8 cellular contexts compared by ENCODE assay signal in genomic region chr16:58426095-58426494, GRCh38. TPM values are rescaled to one million over a fixed set of nuclear protein-coding genes. Genes with fewer than 3 reads are reported as not detected.
A peak's percentile ranks its signal among the peaks of the same experiment; 100 is the strongest.
DNase-seq lines count a peak whose midpoint lies in the region; ATAC-seq lines count a peak whose summit lies in the region.

No MANE protein-coding gene starts in this region.

- H3K36me3 ChIP-seq in BLaER1 treated with 17β-estradiol and CSF1 and Interleukin-3, amounts not matched to agents 10 nM and 100 nM: no peaks in the 10 kb centered on the region

- peaks cover 44 to 95% (median 89%) of the 10 kb centered on the region in 10 experiments for H3K4me1 ChIP-seq in BLaER1 treated with 17β-estradiol and CSF1 and Interleukin-3, amounts not matched to agents 10 nM and 100 nM

- peak; percentile 11 for DNase-seq in activated T-helper 1 cell treated with anti-CD3 and anti-CD28 coated beads, Interleukin-12 subunit alpha, Interleukin-12 subunit beta, Interleukin-2, Interleukin-4 antibody, amounts not matched to agents 30 ng/mL and 10 ng/mL and 1 ng/mL, durations not matched to agents 14 hours and 24 hours and 36 hours (ENCODE audit: low spot score)
- DNase-seq in stimulated activated naive B cell treated with anti-CD40 and anti-IgM and Interleukin-4, amounts not matched to agents 10 μg/mL and 1 μg/mL and 100 μg/mL, for 72 hours: peak; percentile 32
- DNase-seq in NCI-H1048 (lab: John Stamatoyannopoulos, UW): no peak
- DNase-seq in NCI-H345 (lab: John Stamatoyannopoulos, UW): no peak
- DNase-seq in kidney tubule cell (ENCODE audit: low spot score): no peak

- H3K4me3 ChIP-seq in BLaER1 treated with 17β-estradiol and CSF1 and Interleukin-3, amounts not matched to agents 10 nM and 100 nM: peak overlapping the region in 2 of 10 experiments; percentile 3 to 5; a peak in 5 of 20 replicates

- peaks cover 14% of the 10 kb centered on the region for H3K27me3 Mint-ChIP-seq in activated T-helper 1 cell treated with anti-CD3 and anti-CD28 coated beads, Interleukin-12 subunit alpha, Interleukin-12 subunit beta, Interleukin-2, Interleukin-4 antibody, amounts not matched to agents 30 ng/mL and 10 ng/mL and 1 ng/mL, durations not matched to agents 14 hours and 24 hours and 36 hours (ENCODE audit: insufficient read depth)
- peaks cover 0 to 6% of the 10 kb centered on the region in 2 donors for H3K27me3 Mint-ChIP-seq in stimulated activated naive B cell treated with anti-CD40 and anti-IgM and Interleukin-4, amounts not matched to agents 10 μg/mL and 1 μg/mL and 100 μg/mL, for 72 hours

- peak overlapping the region in 10 of 11 experiments; percentile 32 to 70 (median 54); a peak in 17 of 22 replicates for H3K9ac ChIP-seq in BLaER1 treated with 17β-estradiol and CSF1 and Interleukin-3, amounts not matched to agents 10 nM and 100 nM

- intact Hi-C loops in activated T-helper 1 cell treated with anti-CD3 and anti-CD28 coated beads, Interleukin-12 subunit alpha, Interleukin-12 subunit beta, Interleukin-2, Interleukin-4 antibody, amounts not matched to agents 30 ng/mL and 10 ng/mL and 1 ng/mL, durations not matched to agents 14 hours and 24 hours and 36 hours (cut with micrococcal nuclease): no loop called here

- peaks cover 0 to 18% (median 0%) of the 10 kb centered on the region in 11 experiments; a peak in 1 of 22 replicates for H4K20me1 ChIP-seq in BLaER1 treated with 17β-estradiol and CSF1 and Interleukin-3, amounts not matched to agents 10 nM and 100 nM

- no peaks in the 10 kb centered on the region for H3K9me3 Mint-ChIP-seq in activated T-helper 1 cell treated with anti-CD3 and anti-CD28 coated beads, Interleukin-12 subunit alpha, Interleukin-12 subunit beta, Interleukin-2, Interleukin-4 antibody, amounts not matched to agents 30 ng/mL and 10 ng/mL and 1 ng/mL, durations not matched to agents 14 hours and 24 hours and 36 hours
- peaks cover 0 to 2% of the 10 kb centered on the region in 2 donors for H3K9me3 Mint-ChIP-seq in stimulated activated naive B cell treated with anti-CD40 and anti-IgM and Interleukin-4, amounts not matched to agents 10 μg/mL and 1 μg/mL and 100 μg/mL, for 72 hours

- H3K36me3 Mint-ChIP-seq in activated T-helper 1 cell treated with anti-CD3 and anti-CD28 coated beads, Interleukin-12 subunit alpha, Interleukin-12 subunit beta, Interleukin-2, Interleukin-4 antibody, amounts not matched to agents 30 ng/mL and 10 ng/mL and 1 ng/mL, durations not matched to agents 14 hours and 24 hours and 36 hours (ENCODE audit: low read depth): no peaks in the 10 kb centered on the region
- H3K36me3 Mint-ChIP-seq in stimulated activated naive B cell treated with anti-CD40 and anti-IgM and Interleukin-4, amounts not matched to agents 10 μg/mL and 1 μg/mL and 100 μg/mL, for 72 hours: no peaks in the 10 kb centered on the region

- peaks cover 0 to 30% (median 0%) of the 10 kb centered on the region in 11 experiments; a peak in 7 of 22 replicates for H3K27me3 ChIP-seq in BLaER1 treated with 17β-estradiol and CSF1 and Interleukin-3, amounts not matched to agents 10 nM and 100 nM

- no peak overlapping the region for H3K4me3 Mint-ChIP-seq in activated T-helper 1 cell treated with anti-CD3 and anti-CD28 coated beads, Interleukin-12 subunit alpha, Interleukin-12 subunit beta, Interleukin-2, Interleukin-4 antibody, amounts not matched to agents 30 ng/mL and 10 ng/mL and 1 ng/mL, durations not matched to agents 14 hours and 24 hours and 36 hours
- peak overlapping the region in 1 of 2 donors; percentile 23 for H3K4me3 Mint-ChIP-seq in stimulated activated naive B cell treated with anti-CD40 and anti-IgM and Interleukin-4, amounts not matched to agents 10 μg/mL and 1 μg/mL and 100 μg/mL, for 72 hours

- peak overlapping the region; percentile 68 to 91 (median 83) for H3K4me2 ChIP-seq in BLaER1 treated with 17β-estradiol and CSF1 and Interleukin-3, amounts not matched to agents 10 nM and 100 nM

- no peaks in the 10 kb centered on the region for H3K9me3 ChIP-seq in BLaER1 treated with 17β-estradiol and CSF1 and Interleukin-3, amounts not matched to agents 10 nM and 100 nM (replicated peaks in 1 of 11)

- peak overlapping the region; percentile 32 for H3K27ac Mint-ChIP-seq in activated T-helper 1 cell treated with anti-CD3 and anti-CD28 coated beads, Interleukin-12 subunit alpha, Interleukin-12 subunit beta, Interleukin-2, Interleukin-4 antibody, amounts not matched to agents 30 ng/mL and 10 ng/mL and 1 ng/mL, durations not matched to agents 14 hours and 24 hours and 36 hours
- peak overlapping the region; percentile 14 for H3K27ac Mint-ChIP-seq in stimulated activated naive B cell treated with anti-CD40 and anti-IgM and Interleukin-4, amounts not matched to agents 10 μg/mL and 1 μg/mL and 100 μg/mL, for 72 hours

- ATAC-seq in GM19395 (IDR thresholded peaks at IDR 0.05; ENCODE audit: unreplicated experiment) (peak; percentile 91), HG03565 (IDR thresholded peaks at IDR 0.05; ENCODE audit: unreplicated experiment) (peak; percentile 87)
- ATAC-seq in stimulated activated naive B cell treated with anti-CD40 and anti-IgM and Interleukin-4, amounts not matched to agents 10 μg/mL and 1 μg/mL and 100 μg/mL, for 72 hours (replicated peaks): peak; percentile 97 to 99

- H3K27ac ChIP-seq in BLaER1 treated with 17β-estradiol and CSF1 and Interleukin-3, amounts not matched to agents 10 nM and 100 nM: peak overlapping the region; percentile 51 to 85 (median 76); a peak in 21 of 22 replicates

- H3K4me1 Mint-ChIP-seq in activated T-helper 1 cell treated with anti-CD3 and anti-CD28 coated beads, Interleukin-12 subunit alpha, Interleukin-12 subunit beta, Interleukin-2, Interleukin-4 antibody, amounts not matched to agents 30 ng/mL and 10 ng/mL and 1 ng/mL, durations not matched to agents 14 hours and 24 hours and 36 hours (ENCODE audit: low read depth): peaks cover 15% of the 10 kb centered on the region
- H3K4me1 Mint-ChIP-seq in stimulated activated naive B cell treated with anti-CD40 and anti-IgM and Interleukin-4, amounts not matched to agents 10 μg/mL and 1 μg/mL and 100 μg/mL, for 72 hours: peaks cover 15 to 25% of the 10 kb centered on the region in 2 donors

RNA-seq across cellular contexts. Expression of gene GINS3, which starts 33.8 kb away (rescaled TPM):
- total RNA-seq in activated T-helper 1 cell treated with anti-CD3 and anti-CD28 coated beads, Interleukin-12 subunit alpha, Interleukin-12 subunit beta, Interleukin-2, Interleukin-4 antibody, amounts not matched to agents 30 ng/mL and 10 ng/mL and 1 ng/mL, durations not matched to agents 14 hours and 24 hours and 36 hours: 23.8 and 25.3 TPM in 2 replicates

Comparison
In these comparisons a context has a peak if more than half of its experiments do, and no peak if none do; other contexts are left out.
1. DNase-seq: peak in activated T-helper 1 cell treated with anti-CD3 and anti-CD28 coated beads, Interleukin-12 subunit alpha, Interleukin-12 subunit beta, Interleukin-2, Interleukin-4 antibody, amounts not matched to agents 30 ng/mL and 10 ng/mL and 1 ng/mL, durations not matched to agents 14 hours and 24 hours and 36 hours (single experiment) and stimulated activated naive B cell treated with anti-CD40 and anti-IgM and Interleukin-4, amounts not matched to agents 10 μg/mL and 1 μg/mL and 100 μg/mL, for 72 hours (single experiment); none in NCI-H1048 (single experiment), NCI-H345 (single experiment) and kidney tubule cell (single experiment).
2. Peak in every context shown above with its lines, with median percentiles within 50 percentile points of each other: ATAC-seq.